Comparison of ENCODE assay signal across 7 cellular contexts in genomic region chr6:137094411-137095008, GRCh38. TPM values are rescaled to one million over a fixed set of nuclear protein-coding genes. Genes with fewer than 3 reads are reported as not detected.
DNase-seq lines count a peak whose midpoint lies in the region; ATAC-seq and TF ChIP-seq lines count a peak whose summit lies in the region.

No MANE protein-coding gene starts in this region.

- 31 to 33% methylated on average over 5 of the region's 5 CpGs for WGBS in esophagus squamous epithelium, 2 donors
- WGBS in testis, 2 donors, result 30 to 36% methylated on average over 5 of the region's 5 CpGs

- H3K4me1 Mint-ChIP-seq in natural killer cell treated with Interleukin-12 subunit alpha and Interleukin-12 subunit beta and Interleukin-15 and Interleukin-18, amount 100 ng/mL, for 72 hours (ENCODE audit: low read depth in 2 of 2), result peaks cover 18 to 30% of the 10 kb centered on the region in 2 donors

- no peaks in the 10 kb centered on the region for H4K20me1 ChIP-seq in OCI-LY3 (ENCODE audit: insufficient read depth, low read length)

- TF ChIP-seq POLR2A in esophagus squamous epithelium (IDR thresholded peaks at IDR 0.05) (no peak), testis (IDR thresholded peaks at IDR 0.05) (no peak)

- H3K27me3 Mint-ChIP-seq in natural killer cell treated with Interleukin-12 subunit alpha and Interleukin-12 subunit beta and Interleukin-15 and Interleukin-18, amount 100 ng/mL, for 72 hours, result peaks cover 0 to 14% of the 10 kb centered on the region in 2 donors

- H3K4me3 ChIP-seq in OCI-LY3 (ENCODE audit: low read length) (peak overlapping the region; percentile 50), esophagus squamous epithelium (no peak overlapping the region), testis (no peak overlapping the region)

- H3K4me1 ChIP-seq in OCI-LY3 (ENCODE audit: low read length) (peaks cover 83% of the 10 kb centered on the region), esophagus squamous epithelium (peaks cover 0 to 11% (median 0%) of the 10 kb centered on the region in 3 donors), testis (no peaks in the 10 kb centered on the region)

- H3K4me2 ChIP-seq in OCI-LY3 (ENCODE audit: low read length), result peak overlapping the region; percentile 73

- H3K27me3 ChIP-seq in OCI-LY3 (ENCODE audit: low read depth, low read length) (no peaks in the 10 kb centered on the region), esophagus squamous epithelium (no peaks in the 10 kb centered on the region), testis (no peaks in the 10 kb centered on the region)

- peak overlapping the region; percentile 42 to 47 for H3K27ac Mint-ChIP-seq in natural killer cell treated with Interleukin-12 subunit alpha and Interleukin-12 subunit beta and Interleukin-15 and Interleukin-18, amount 100 ng/mL, for 72 hours

- H3K9me3 ChIP-seq in OCI-LY3 (ENCODE audit: insufficient read depth, low read length), result no peaks in the 10 kb centered on the region
- no peaks in the 10 kb centered on the region for H3K9me3 ChIP-seq in esophagus squamous epithelium
- no peaks in the 10 kb centered on the region for H3K9me3 ChIP-seq in testis

- ATAC-seq in HG03521 (IDR thresholded peaks at IDR 0.05; ENCODE audit: unreplicated experiment), result peak; percentile 33
- peak; percentile 65 to 76 for ATAC-seq in natural killer cell treated with Interleukin-12 subunit alpha and Interleukin-12 subunit beta and Interleukin-15 and Interleukin-18, amount 100 ng/mL, for 72 hours

- H3K36me3 ChIP-seq in OCI-LY3 (replicated peaks; ENCODE audit: low read depth, low read length) (no peaks in the 10 kb centered on the region), esophagus squamous epithelium (no peaks in the 10 kb centered on the region), testis (ENCODE audit: low read depth, missing control alignments) (no peaks in the 10 kb centered on the region)

- H3K27ac ChIP-seq in OCI-LY3 (ENCODE audit: low read length) (peak overlapping the region; percentile 95), esophagus squamous epithelium (no peak overlapping the region), testis (no peak overlapping the region)

- H3K4me3 Mint-ChIP-seq in natural killer cell treated with Interleukin-12 subunit alpha and Interleukin-12 subunit beta and Interleukin-15 and Interleukin-18, amount 100 ng/mL, for 72 hours, result peak overlapping the region; percentile 56

- no peaks in the 10 kb centered on the region for H3K36me3 Mint-ChIP-seq in natural killer cell treated with Interleukin-12 subunit alpha and Interleukin-12 subunit beta and Interleukin-15 and Interleukin-18, amount 100 ng/mL, for 72 hours

- peak overlapping the region; percentile 69 for H3K9ac ChIP-seq in OCI-LY3 (ENCODE audit: low read length)

- peak; percentile 68 for TF ChIP-seq CTCF in OCI-LY3 (IDR thresholded peaks at IDR 0.05; ENCODE audit: low read depth, low read length)
- peak; percentile 59 to 87 (median 72) for TF ChIP-seq CTCF in esophagus squamous epithelium (IDR thresholded peaks at IDR 0.05)
- TF ChIP-seq CTCF in testis (IDR thresholded peaks at IDR 0.05), result peak; percentile 58 to 64 (median 61)

- no peaks in the 10 kb centered on the region for H3K9me3 Mint-ChIP-seq in natural killer cell treated with Interleukin-12 subunit alpha and Interleukin-12 subunit beta and Interleukin-15 and Interleukin-18, amount 100 ng/mL, for 72 hours

- intact Hi-C loops in esophagus squamous epithelium (cut with DNase I) (loop anchor here (10.0 kb wide), 1 partner anchor 220 kb away; no protein-coding TSS in a partner anchor), testis (cut with DNase I; ENCODE audit: low total_unique reads) (loop anchor here (10.0 kb wide), 2 partner anchors 220 to 540 kb away; no protein-coding TSS in a partner anchor)

- peak; percentile 27 for DNase-seq in GM04504 (ENCODE audit: low read depth)
- DNase-seq in activated T-cell treated with anti-CD3 and anti-CD28 coated beads for 4 hours, result peak; percentile 29
- DNase-seq in esophagus squamous epithelium (lab: John Stamatoyannopoulos, UW), result no peak
- DNase-seq in natural killer cell treated with Interleukin-12 subunit alpha and Interleukin-12 subunit beta and Interleukin-15 and Interleukin-18, amount 100 ng/mL, for 72 hours (ENCODE audit: low spot score), result no peak
- DNase-seq in testis, result peak; percentile 76

- H2AFZ ChIP-seq in OCI-LY3 (ENCODE audit: low read depth, low read length), result no peak overlapping the region

- H3K79me2 ChIP-seq in OCI-LY3 (ENCODE audit: low read length), result no peaks in the 10 kb centered on the region

RNA-seq across cellular contexts. Expression of gene IL20RA, which starts 49.7 kb away (rescaled TPM):
- 10 to 100 TPM; 11.1 to 20.7 (median 13.1) TPM for total RNA-seq in esophagus squamous epithelium
- total RNA-seq in natural killer cell treated with Interleukin-12 subunit alpha and Interleukin-12 subunit beta and Interleukin-15 and Interleukin-18, amount 100 ng/mL, for 72 hours, result not detected
- total RNA-seq in testis, result 10 to 100 TPM; 16.1 to 16.6 TPM
- 8.4 TPM for polyA plus RNA-seq in testis (ENCODE audit: insufficient read depth, low read depth, low replicate concordance)

Comparison
In these comparisons a context has a peak if more than half of its experiments do, and no peak if none do; other contexts are left out.
1. DNase-seq: peak in GM04504 (single experiment), activated T-cell treated with anti-CD3 and anti-CD28 coated beads for 4 hours (single experiment) and testis (single experiment); none in esophagus squamous epithelium (single experiment) and natural killer cell treated with Interleukin-12 subunit alpha and Interleukin-12 subunit beta and Interleukin-15 and Interleukin-18, amount 100 ng/mL, for 72 hours (single experiment).
2. RNA of gene IL20RA, which starts 49.7 kb away (total RNA-seq): 16.1 to 16.6 TPM in testis and 11.1 to 20.7 TPM in esophagus squamous epithelium; not detected in natural killer cell treated with Interleukin-12 subunit alpha and Interleukin-12 subunit beta and Interleukin-15 and Interleukin-18, amount 100 ng/mL, for 72 hours; every median in the first group is over 10 times any median in the second.
3. Peak in every context shown above with its lines, with median percentiles within 50 percentile points of each other: CTCF ChIP-seq.